9 cellular contexts compared by ENCODE assay signal in genomic region chr15:96338772-96339661, GRCh38. TPM values are rescaled to one million over a fixed set of nuclear protein-coding genes. Genes with fewer than 3 reads are reported as not detected.
DNase-seq lines count a peak whose midpoint lies in the region; ATAC-seq and TF ChIP-seq lines count a peak whose summit lies in the region.
"Had no signal": no experiment of that assay in that cellular context is flagged by ENCODE, and none has a peak within 500 bp of the region (broad histone marks: within the 10 kb centered on the region; RNA-seq: fewer than 3 reads in every experiment).

No MANE protein-coding gene starts in this region.

- POLR2A ChIA-PET in AG04450 (lab: Yijun Ruan, JAX), result interaction anchor here (0.6 to 4.0 kb wide), 6 partner anchors 8 to 1062 kb away, joined by 4 to 38 read pairs (median 4); partner anchors contain the start of gene NR2F2

- no peaks in the 10 kb centered on the region for H3K4me1 ChIP-seq in endodermal cell (ENCODE audit: control insufficient read depth, insufficient read depth, low read length)

- H3K36me3 ChIP-seq in MG63 (peaks cover 64% of the 10 kb centered on the region), endodermal cell (ENCODE audit: control insufficient read depth, insufficient read depth, low read length) (no peaks in the 10 kb centered on the region)

- no peak for ATAC-seq in natural killer cell treated with Interleukin-12 subunit alpha and Interleukin-12 subunit beta and Interleukin-15 and Interleukin-18, amount 100 ng/mL, for 72 hours
- ATAC-seq in HG03139 (IDR thresholded peaks at IDR 0.05; ENCODE audit: unreplicated experiment) (no peak), GM21526 (IDR thresholded peaks at IDR 0.05; ENCODE audit: low FRiP score, unreplicated experiment) (no peak)

- H3K9me3 ChIP-seq in AG04450 (ENCODE audit: control insufficient read depth, insufficient read depth, low read length), result peaks cover 2% of the 10 kb centered on the region; the same call in 1 of the 2 replicates
- no peaks in the 10 kb centered on the region for H3K9me3 ChIP-seq in MG63
- no peaks in the 10 kb centered on the region for H3K9me3 ChIP-seq in endodermal cell (ENCODE audit: control insufficient read depth, low read length)

- H3K4me3 Mint-ChIP-seq in endodermal cell (peak overlapping the region; percentile 73), neural crest cell (peak overlapping the region; percentile 96)
- no peak overlapping the region for H3K4me3 Mint-ChIP-seq in natural killer cell treated with Interleukin-12 subunit alpha and Interleukin-12 subunit beta and Interleukin-15 and Interleukin-18, amount 100 ng/mL, for 72 hours

- H3K4me1 Mint-ChIP-seq in endodermal cell (peaks cover 67% of the 10 kb centered on the region), neural crest cell (peaks cover 86% of the 10 kb centered on the region)
- peaks cover 0 to 4% of the 10 kb centered on the region in 2 donors for H3K4me1 Mint-ChIP-seq in natural killer cell treated with Interleukin-12 subunit alpha and Interleukin-12 subunit beta and Interleukin-15 and Interleukin-18, amount 100 ng/mL, for 72 hours (ENCODE audit: low read depth in 2 of 2)

- H3K4me3 ChIP-seq in AG04450 (ENCODE audit: low read depth, low read length) (peak overlapping the region; percentile 75), MG63 (peak overlapping the region; percentile 83), endodermal cell (ENCODE audit: low read length) (peak overlapping the region; percentile 87)

- DNase-seq in AG04450 (ENCODE audit: low read depth, low spot score) (no peak), MG63 (no peak), endodermal cell (peak; percentile 47), neural crest cell (ENCODE audit: low read depth, low spot score) (no peak), DMS 273 treated with DMSO at 0.1 percent for 48 hours (lab: John Stamatoyannopoulos, UW) (no peak)
- DNase-seq in natural killer cell treated with Interleukin-12 subunit alpha and Interleukin-12 subunit beta and Interleukin-15 and Interleukin-18, amount 100 ng/mL, for 72 hours (ENCODE audit: low spot score), result no peak
- DNase-seq: NCI-H2171 treated with DMSO at 0.1 percent for 48 hours had no signal

- H3K27ac ChIP-seq in AG04450 (ENCODE audit: low read depth, low read length) (peak overlapping the region; percentile 47), endodermal cell (ENCODE audit: low read depth, low read length) (peak overlapping the region; percentile 57)

- H3K27me3 ChIP-seq in AG04450 (ENCODE audit: control insufficient read depth, insufficient read depth, low read length) (no peaks in the 10 kb centered on the region), MG63 (no peaks in the 10 kb centered on the region), endodermal cell (ENCODE audit: control insufficient read depth, insufficient read depth, low read length, poor library complexity, severe bottlenecking) (peaks cover 75% of the 10 kb centered on the region)

- H3K36me3 Mint-ChIP-seq in endodermal cell (ENCODE audit: low read depth), result no peaks in the 10 kb centered on the region
- H3K36me3 Mint-ChIP-seq in neural crest cell (ENCODE audit: low read depth), result peaks cover 79% of the 10 kb centered on the region
- peaks cover 6% of the 10 kb centered on the region for H3K36me3 Mint-ChIP-seq in natural killer cell treated with Interleukin-12 subunit alpha and Interleukin-12 subunit beta and Interleukin-15 and Interleukin-18, amount 100 ng/mL, for 72 hours

- WGBS in endodermal cell (ENCODE audit: insufficient coverage in 1 of 2, insufficient read length in 1 of 2), 2 experiments, result 2 to 10% methylated on average over 2 to 7 of the region's 7 CpGs

- no peak overlapping the region for H3K27ac Mint-ChIP-seq in endodermal cell
- peak overlapping the region; percentile 99 for H3K27ac Mint-ChIP-seq in neural crest cell (ENCODE audit: unreplicated experiment)
- H3K27ac Mint-ChIP-seq in natural killer cell treated with Interleukin-12 subunit alpha and Interleukin-12 subunit beta and Interleukin-15 and Interleukin-18, amount 100 ng/mL, for 72 hours, result no peak overlapping the region

- H3K9ac ChIP-seq in endodermal cell (ENCODE audit: extremely low read depth, low read length, poor library complexity, severe bottlenecking), result no peak overlapping the region

- CTCF ChIA-PET in AG04450 (lab: Charles Lee), result interaction anchor here (2.4 kb wide), 1 partner anchor 12 kb away, joined by 14 read pairs; no protein-coding TSS in a partner anchor

- TF ChIP-seq CTCF in AG04450 (IDR thresholded peaks at IDR 0.05; ENCODE audit: low read depth, low read length) (no peak), endodermal cell (conservative IDR thresholded peaks at IDR 0.05) (no peak), neural crest cell (conservative IDR thresholded peaks at IDR 0.05) (no peak)

- H3K27me3 Mint-ChIP-seq in endodermal cell (ENCODE audit: insufficient read depth) (peaks cover 95% of the 10 kb centered on the region), neural crest cell (ENCODE audit: low read depth) (peaks cover 92% of the 10 kb centered on the region)
- H3K27me3 Mint-ChIP-seq in natural killer cell treated with Interleukin-12 subunit alpha and Interleukin-12 subunit beta and Interleukin-15 and Interleukin-18, amount 100 ng/mL, for 72 hours, result peaks cover 44 to 79% of the 10 kb centered on the region in 2 donors

- H3K9me3 Mint-ChIP-seq in endodermal cell (no peaks in the 10 kb centered on the region), neural crest cell (no peaks in the 10 kb centered on the region)
- no peaks in the 10 kb centered on the region for H3K9me3 Mint-ChIP-seq in natural killer cell treated with Interleukin-12 subunit alpha and Interleukin-12 subunit beta and Interleukin-15 and Interleukin-18, amount 100 ng/mL, for 72 hours

RNA-seq across cellular contexts. Expression of gene NR2F2, which starts 8.5 kb away (rescaled TPM):
- polyA plus RNA-seq in AG04450 (2011; rRNA removed), result 63.1 and 66.9 TPM in 2 replicates
- polyA minus RNA-seq in AG04450 (2011; rRNA and poly(A)+ RNA removed), result 36.8 and 72.5 TPM in 2 replicates
- total RNA-seq in MG63 (2014; rRNA removed; shearing (Covaris generic); ENCODE audit: low replicate concordance), result 1.3 and 1.9 TPM in 2 replicates
- total RNA-seq in endodermal cell (1 to 10 TPM in 1 of 2 donors, under 1 TPM in 1; 0.73 to 3.3 TPM), neural crest cell (147 and 150 TPM in 2 replicates)
- 54.2 TPM for polyA plus RNA-seq in endodermal cell (2013, experiment 1 of 2)
- polyA plus RNA-seq in endodermal cell (2013, experiment 2 of 2), result 40.9 TPM
- total RNA-seq in natural killer cell treated with Interleukin-12 subunit alpha and Interleukin-12 subunit beta and Interleukin-15 and Interleukin-18, amount 100 ng/mL, for 72 hours, result not detected

Comparison
In these comparisons a context has a peak if more than half of its experiments do, and no peak if none do; other contexts are left out.
1. RNA of gene NR2F2, which starts 8.5 kb away (total RNA-seq): 147 to 150 TPM in neural crest cell; 0.73 to 3.3 TPM in endodermal cell, 1.3 to 1.9 TPM in MG63 and not detected in natural killer cell treated with Interleukin-12 subunit alpha and Interleukin-12 subunit beta and Interleukin-15 and Interleukin-18, amount 100 ng/mL, for 72 hours; every median in the first group is over 10 times any median in the second.
2. Peak in every context shown above with its lines, with median percentiles within 50 percentile points of each other: H3K4me3 ChIP-seq.